In the genomic region with DNA sequence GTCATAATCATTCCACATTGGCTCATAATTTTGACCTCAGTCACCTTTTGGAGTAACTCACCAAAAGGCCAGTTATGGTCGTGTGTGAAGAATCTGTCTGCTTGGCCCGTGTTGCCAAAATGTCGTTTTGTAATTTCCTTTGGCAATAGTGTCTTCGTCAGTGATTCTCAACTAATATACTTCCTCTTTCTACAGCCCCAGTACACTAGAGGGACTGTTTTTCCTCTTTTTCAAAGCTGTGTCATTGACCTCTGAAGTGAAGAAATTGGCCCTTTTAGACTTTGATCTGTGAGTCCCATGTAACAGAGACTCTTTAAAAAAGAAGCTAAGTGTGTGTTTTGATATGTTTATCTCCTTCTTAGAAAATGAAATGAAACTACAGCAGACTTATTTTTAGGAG, we compare ENCODE assay signal across 9 cellular contexts. TPM values are rescaled to one million over a fixed set of nuclear protein-coding genes. Genes with fewer than 3 reads are reported as not detected.
A peak's percentile ranks its signal among the peaks of the same experiment; 100 is the strongest.
DNase-seq lines count a peak whose midpoint lies in the region; ATAC-seq, FAIRE-seq and TF ChIP-seq lines count a peak whose summit lies in the region.
"Had no signal": no experiment of that assay in that cellular context is flagged by ENCODE, and none has a peak within 500 bp of the region (broad histone marks: within the 10 kb centered on the region; RNA-seq: fewer than 3 reads in every experiment).

No MANE protein-coding gene starts in this region.

- peaks cover 22% of the 10 kb centered on the region for H3K36me3 Mint-ChIP-seq in osteocyte (ENCODE audit: unreplicated experiment)

- H3K27ac Mint-ChIP-seq in osteocyte (ENCODE audit: unreplicated experiment) = peak overlapping the region; percentile 87

- no peak for DNase-seq in Right ventricle myocardium inferior (ENCODE audit: missing footprints)
- no peak for DNase-seq in cardiac septum (ENCODE audit: low spot score)
- DNase-seq in RCC 7860 (ENCODE audit: low spot score) = peak; percentile 31
- no peak for DNase-seq in osteocyte (ENCODE audit: extremely low spot score, unreplicated experiment)
- no peak for DNase-seq in DMS79 treated with DMSO at 0.1 percent for 48 hours (lab: John Stamatoyannopoulos, UW)
- no peak for DNase-seq in NCI-H1694 treated with DMSO at 0.1 percent for 48 hours (lab: John Stamatoyannopoulos, UW)
- no peak for DNase-seq in activated effector memory CD4-positive, alpha-beta T cell treated with anti-CD3 and anti-CD28 coated beads, Interleukin-2, amount 50 U/mL, for 16 hours

- no peaks in the 10 kb centered on the region for H3K9me3 Mint-ChIP-seq in osteocyte (ENCODE audit: unreplicated experiment)

- H3K4me3 Mint-ChIP-seq in osteocyte (ENCODE audit: unreplicated experiment) = peak overlapping the region; percentile 46

- peaks cover 54% of the 10 kb centered on the region for H3K4me1 Mint-ChIP-seq in osteocyte (ENCODE audit: unreplicated experiment)

- TF ChIP-seq CTCF in osteocyte (IDR thresholded peaks at IDR 0.05) = peak; percentile 38

- peak; percentile 35 for FAIRE-seq in RCC 7860 (lab: Jason Lieb, UNC)
- FAIRE-seq: G401.6 had no signal

- ATAC-seq in Right ventricle myocardium inferior (peak; percentile 65), esophagus mucosa (peak; percentile 22)

- H3K27me3 Mint-ChIP-seq in osteocyte (ENCODE audit: unreplicated experiment) = no peaks in the 10 kb centered on the region

- intact Hi-C loops in Right ventricle myocardium inferior (cut with DNase I) = no loop called here
- intact Hi-C loops in cardiac septum (cut with DNase I) = loop anchor here (5.0 to 10.0 kb wide), 3 partner anchors 36 to 819 kb away; partner anchors contain the start of gene CD164

RNA-seq across cellular contexts. Expression of gene FOXO3, which starts 5.2 kb away (rescaled TPM):
- 32.3 TPM for total RNA-seq in Right ventricle myocardium inferior
- total RNA-seq in cardiac septum = 32.1 TPM
- 29.3 TPM for total RNA-seq in esophagus mucosa
- 60.3 and 62.9 TPM in 2 replicates for total RNA-seq in osteocyte
